In genomic region chr2:30147715-30148611, GRCh38 we compare ENCODE assay signal across 8 cellular contexts. TPM values are rescaled to one million over a fixed set of nuclear protein-coding genes. Genes with fewer than 3 reads are reported as not detected.
DNase-seq lines count a peak whose midpoint lies in the region; FAIRE-seq and TF ChIP-seq lines count a peak whose summit lies in the region.

No MANE protein-coding gene starts in this region.

- no peaks in the 10 kb centered on the region for H3K27me3 ChIP-seq in stomach smooth muscle (ENCODE audit: control insufficient read depth in 1 of 2, insufficient read depth in 2 of 2, low read length in 2 of 2)

- H3K9me3 ChIP-seq in stomach smooth muscle (ENCODE audit: control insufficient read depth in 2 of 2, low read length in 2 of 2): no peaks in the 10 kb centered on the region

- peak overlapping the region; percentile 55 to 85 for H3K9ac ChIP-seq in stomach smooth muscle (ENCODE audit: low read length in 2 of 2)

- TF ChIP-seq CTCF in foreskin fibroblast (IDR thresholded peaks at IDR 0.05; ENCODE audit: low read depth, low read length) (peak; percentile 14), neural crest cell (conservative IDR thresholded peaks at IDR 0.05) (peak; percentile 55)

- FAIRE-seq in GM19239 (lab: Jason Lieb, UNC): peak; percentile 76
- no peak for FAIRE-seq in HTR-8/SVneo (lab: Jason Lieb, UNC)

- H3K36me3 Mint-ChIP-seq in neural crest cell (ENCODE audit: low read depth): no peaks in the 10 kb centered on the region

- peaks cover 21% of the 10 kb centered on the region for H3K4me1 ChIP-seq in stomach smooth muscle (ENCODE audit: control insufficient read depth, insufficient read depth, low read length)

- peaks cover 21% of the 10 kb centered on the region for H3K4me1 Mint-ChIP-seq in neural crest cell

- H3K36me3 ChIP-seq in stomach smooth muscle (ENCODE audit: control insufficient read depth in 2 of 2, insufficient read depth in 2 of 2, low read length in 2 of 2): no peaks in the 10 kb centered on the region

- no peaks in the 10 kb centered on the region for H3K9me3 Mint-ChIP-seq in neural crest cell

- DNase-seq in Ammon's horn (ENCODE audit: low spot score) (peak; percentile 84), GM19239 (ENCODE audit: insufficient read length, low spot score) (peak; percentile 58), HTR-8/SVneo (ENCODE audit: insufficient read length, low spot score) (peak; percentile 83), RPMI7951 (ENCODE audit: low read depth) (peak; percentile 61), activated gamma-delta T cell (lab: John Stamatoyannopoulos, UW) (peak; percentile 75), foreskin fibroblast (peak; percentile 50 to 85), neural crest cell (ENCODE audit: low read depth, low spot score) (peak; percentile 78)

- H3K27ac Mint-ChIP-seq in neural crest cell (ENCODE audit: unreplicated experiment): no peak overlapping the region

- H3K4me3 ChIP-seq in foreskin fibroblast (ENCODE audit: low read depth in 1 of 2, low read length in 2 of 2): peak overlapping the region; percentile 62 to 78
- H3K4me3 ChIP-seq in stomach smooth muscle (ENCODE audit: low read length in 2 of 2): peak overlapping the region; percentile 76 to 85

- peak overlapping the region; percentile 75 for H3K27ac ChIP-seq in stomach smooth muscle (ENCODE audit: low read length)

- peak overlapping the region; percentile 83 for H3K4me3 Mint-ChIP-seq in neural crest cell

- peaks cover 28% of the 10 kb centered on the region for H3K27me3 Mint-ChIP-seq in neural crest cell (ENCODE audit: low read depth)

RNA-seq across cellular contexts. Expression of gene YPEL5, which starts 1.2 kb away (rescaled TPM):
- total RNA-seq in RPMI7951 (2014; rRNA removed; shearing (Covaris generic)): 47.1 and 64.4 TPM in 2 replicates
- 25.0 and 25.7 TPM in 2 replicates for total RNA-seq in neural crest cell

Comparison
In these comparisons a context has a peak if more than half of its experiments do, and no peak if none do; other contexts are left out.
1. Peak in every context shown above with its lines: DNase-seq, H3K4me3 ChIP-seq and H3K27ac ChIP-seq.